Comparison of ENCODE assay signal across 11 cellular contexts in genomic region chr2:227461878-227462462, GRCh38. TPM values are rescaled to one million over a fixed set of nuclear protein-coding genes. Genes with fewer than 3 reads are reported as not detected.
A peak's percentile ranks its signal among the peaks of the same experiment; 100 is the strongest.
DNase-seq lines count a peak whose midpoint lies in the region; ATAC-seq and TF ChIP-seq lines count a peak whose summit lies in the region.
"Had no signal": no experiment of that assay in that cellular context is flagged by ENCODE, and none has a peak within 500 bp of the region (broad histone marks: within the 10 kb centered on the region; RNA-seq: fewer than 3 reads in every experiment).

No MANE protein-coding gene starts in this region.

- TF ChIP-seq CTCF in GM12865 (IDR thresholded peaks at IDR 0.05; ENCODE audit: insufficient read depth, low read depth, low read length, missing control alignments) (no peak), heart left ventricle (IDR thresholded peaks at IDR 0.05) (no peak), right atrium auricular region (IDR thresholded peaks at IDR 0.05) (no peak)

- peak; percentile 24 for ATAC-seq in GM19351 (IDR thresholded peaks at IDR 0.05; ENCODE audit: unreplicated experiment)
- ATAC-seq in HG02943 (IDR thresholded peaks at IDR 0.05; ENCODE audit: low read depth, unreplicated experiment): peak; percentile 33
- no peak for ATAC-seq in heart left ventricle
- no peak for ATAC-seq in sciatic nerve
- ATAC-seq: pancreas had no signal

- peaks cover 55% of the 10 kb centered on the region for H3K4me1 Mint-ChIP-seq in T-helper 2 cell treated with Interferon-gamma antibody and Interleukin-4, amounts not matched to agents 5 μg/mL and 100 μg/mL, for 36 hours (ENCODE audit: low read depth)

- H3K27ac ChIP-seq in heart left ventricle (no peak overlapping the region), right atrium auricular region (no peak overlapping the region)
- H3K27ac ChIP-seq: pancreas had no signal

- H3K36me3 ChIP-seq in heart left ventricle: no peaks in the 10 kb centered on the region
- no peaks in the 10 kb centered on the region for H3K36me3 ChIP-seq in right atrium auricular region
- H3K36me3 ChIP-seq: adrenal gland, pancreas had no signal

- H3K27me3 Mint-ChIP-seq in T-helper 2 cell treated with Interferon-gamma antibody and Interleukin-4, amounts not matched to agents 5 μg/mL and 100 μg/mL, for 36 hours (ENCODE audit: low read depth): no peaks in the 10 kb centered on the region

- no peaks in the 10 kb centered on the region for H3K27me3 ChIP-seq in heart left ventricle
- H3K27me3 ChIP-seq in right atrium auricular region: no peaks in the 10 kb centered on the region
- H3K27me3 ChIP-seq: adrenal gland, pancreas had no signal

- DNase-seq in GM12865 (ENCODE audit: low read depth) (peak; percentile 50), globus pallidus (ENCODE audit: low spot score) (no peak), heart left ventricle (no peak), right atrium auricular region (ENCODE audit: low spot score) (no peak), sciatic nerve (ENCODE audit: low spot score) (no peak)
- DNase-seq in T-helper 2 cell treated with Interferon-gamma antibody and Interleukin-4, amounts not matched to agents 5 μg/mL and 100 μg/mL, for 36 hours (ENCODE audit: low spot score): no peak
- DNase-seq: NCI-H69, pancreas had no signal

- H3K4me1 ChIP-seq in heart left ventricle: peaks cover 0 to 34% (median 0%) of the 10 kb centered on the region in 12 donors
- peaks cover 0 to 10% of the 10 kb centered on the region in 2 donors for H3K4me1 ChIP-seq in right atrium auricular region

- H3K9me3 Mint-ChIP-seq in T-helper 2 cell treated with Interferon-gamma antibody and Interleukin-4, amounts not matched to agents 5 μg/mL and 100 μg/mL, for 36 hours: no peaks in the 10 kb centered on the region

- 73 to 94% (median 89%) methylated on average over 4 of the region's 4 CpGs for WGBS in heart left ventricle, 4 donors

- peak overlapping the region; percentile 65 for H3K4me3 Mint-ChIP-seq in T-helper 2 cell treated with Interferon-gamma antibody and Interleukin-4, amounts not matched to agents 5 μg/mL and 100 μg/mL, for 36 hours

- H3K36me3 Mint-ChIP-seq in T-helper 2 cell treated with Interferon-gamma antibody and Interleukin-4, amounts not matched to agents 5 μg/mL and 100 μg/mL, for 36 hours (ENCODE audit: low read depth): no peaks in the 10 kb centered on the region

- TF ChIP-seq POLR2A in heart left ventricle (IDR thresholded peaks at IDR 0.05): no peak

- peak overlapping the region; percentile 73 for H3K27ac Mint-ChIP-seq in T-helper 2 cell treated with Interferon-gamma antibody and Interleukin-4, amounts not matched to agents 5 μg/mL and 100 μg/mL, for 36 hours

- peak overlapping the region; percentile 59 for H3K4me3 ChIP-seq in GM12865 (ENCODE audit: low read depth, low read length)
- no peak overlapping the region for H3K4me3 ChIP-seq in heart left ventricle
- no peak overlapping the region for H3K4me3 ChIP-seq in right atrium auricular region
- H3K4me3 ChIP-seq: adrenal gland, pancreas had no signal

- H3K9me3 ChIP-seq in heart left ventricle: no peaks in the 10 kb centered on the region
- no peaks in the 10 kb centered on the region for H3K9me3 ChIP-seq in right atrium auricular region
- H3K9me3 ChIP-seq: adrenal gland, pancreas had no signal

- intact Hi-C loops in heart left ventricle (cut with DNase I): loop anchor here in 2 of 10 donors (10.0 kb wide), 2 partner anchors 193 to 203 kb away; partner anchors contain the start of gene SCYGR5 (in 1 of the 2)
- intact Hi-C loops in sciatic nerve (cut with DNase I): no loop called here

RNA-seq across cellular contexts. Expression of gene AGFG1, which starts 10.0 kb away (rescaled TPM):
- total RNA-seq in heart left ventricle: 10 to 100 TPM; 48.4 to 92.1 (median 60.0) TPM
- 10 to 100 TPM; 12.0 to 63.6 TPM for polyA plus RNA-seq in heart left ventricle
- 10 to 100 TPM; 47.8 to 75.7 TPM for total RNA-seq in right atrium auricular region
- 85.6 TPM for total RNA-seq in sciatic nerve

Comparison
In these comparisons a context has a peak if more than half of its experiments do, and no peak if none do; other contexts are left out.
1. ATAC-seq: peak in GM19351 (single experiment) and HG02943 (single experiment); none in heart left ventricle (0 of 4) and sciatic nerve (single experiment).